In the genomic region with DNA sequence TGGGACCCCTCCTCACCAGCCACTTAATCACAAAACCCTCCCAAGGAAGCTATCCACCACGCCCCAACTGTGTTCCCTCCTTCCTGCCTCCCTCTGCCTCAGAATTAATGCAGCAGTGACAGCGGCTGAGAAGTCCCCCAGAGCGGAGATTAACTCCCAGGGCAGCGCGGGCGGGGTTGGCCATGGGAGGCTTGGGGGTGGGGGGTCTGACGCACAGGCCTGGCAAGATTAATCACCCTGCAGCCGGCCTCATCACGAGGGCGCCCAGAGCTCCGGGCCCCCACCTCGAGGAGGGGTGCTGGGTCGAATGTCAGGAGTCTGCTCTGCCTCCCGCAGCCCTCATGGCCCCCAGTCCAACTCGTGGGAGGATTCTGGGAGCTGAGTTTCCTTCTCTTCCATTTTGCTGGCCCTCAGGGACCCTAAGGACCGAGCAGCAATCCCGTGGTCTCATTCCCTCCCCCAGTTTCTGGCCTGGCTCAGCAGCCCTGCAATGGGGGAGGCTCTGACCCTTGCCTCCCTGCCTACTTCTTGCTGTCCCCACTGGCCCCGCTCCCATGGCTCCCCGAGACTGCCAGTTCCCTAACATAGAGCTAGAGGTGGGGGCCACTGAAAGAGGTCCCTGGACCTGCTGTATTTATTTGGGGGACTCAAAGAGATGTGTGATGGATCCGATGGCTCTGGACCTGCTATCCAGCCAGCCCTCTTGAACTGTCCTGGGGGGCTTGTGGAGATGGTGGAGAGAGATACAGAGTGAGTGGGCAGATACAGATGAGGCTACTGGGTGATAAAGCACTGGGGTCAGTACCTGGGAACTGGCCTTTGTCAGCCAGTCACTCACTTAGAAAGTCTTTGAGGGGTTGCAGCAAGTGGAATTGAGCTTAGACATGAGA, we compare ENCODE assay signal across 9 cellular contexts. TPM values are rescaled to one million over a fixed set of nuclear protein-coding genes. Genes with fewer than 3 reads are reported as not detected.
DNase-seq lines count a peak whose midpoint lies in the region; ATAC-seq and TF ChIP-seq lines count a peak whose summit lies in the region.
"Had no signal": no experiment of that assay in that cellular context is flagged by ENCODE, and none has a peak within 500 bp of the region (broad histone marks: within the 10 kb centered on the region; RNA-seq: fewer than 3 reads in every experiment).

No MANE protein-coding gene starts in this region.

- no peak for TF ChIP-seq EP300 in neural cell (conservative IDR thresholded peaks at IDR 0.05; ENCODE audit: poor library complexity, severe bottlenecking)

- H3K9ac ChIP-seq in BLaER1 (0 out of 2 replicates have a peak overlapping the region, but pooled peaks have one; percentile 26), neural cell (ENCODE audit: low read length) (peak overlapping the region; percentile 36)

- DNase-seq in NCI-H82 treated with DMSO at 0.1 percent for 48 hours (lab: John Stamatoyannopoulos, UW; ENCODE audit: unreplicated experiment) (peak; percentile 59), erythroblast (lab: John Stamatoyannopoulos, UW) (peak; percentile 78), NCI-H1417 treated with DMSO at 0.1 percent for 48 hours (lab: John Stamatoyannopoulos, UW) (no peak), 8988T (no peak), GF-D8 (lab: John Stamatoyannopoulos, UW) (no peak)

- no peak for ATAC-seq in GM19351 (IDR thresholded peaks at IDR 0.05; ENCODE audit: unreplicated experiment)

- no peaks in the 10 kb centered on the region for H3K9me2 ChIP-seq in neural cell (ENCODE audit: insufficient read depth, low read length)

- no peak overlapping the region for H2AFZ ChIP-seq in neural cell (ENCODE audit: low read depth, low read length)

- H3K9me3 ChIP-seq in BLaER1 (no peaks in the 10 kb centered on the region), neural cell (ENCODE audit: low read length) (no peaks in the 10 kb centered on the region)
- H3K9me3 ChIP-seq: thoracic aorta had no signal

- TF ChIP-seq RAD21 in neural cell (conservative IDR thresholded peaks at IDR 0.05), result peak; percentile 40

- peaks cover 20% of the 10 kb centered on the region; the same call in 1 of the 2 replicates for H4K20me1 ChIP-seq in BLaER1
- H4K20me1 ChIP-seq in neural cell (ENCODE audit: insufficient read depth), result no peaks in the 10 kb centered on the region

- no peaks in the 10 kb centered on the region for H3F3A ChIP-seq in neural cell (ENCODE audit: insufficient read depth, low read length, poor library complexity, severe bottlenecking)

- H3K4me3 ChIP-seq in BLaER1 (no peak overlapping the region), neural cell (ENCODE audit: low read length) (no peak overlapping the region)
- H3K4me3 ChIP-seq: thoracic aorta had no signal

- peaks cover 72% of the 10 kb centered on the region for H3K4me1 ChIP-seq in BLaER1

- H3K27me3 ChIP-seq in BLaER1, result no peaks in the 10 kb centered on the region
- no peaks in the 10 kb centered on the region for H3K27me3 ChIP-seq in neural cell (ENCODE audit: insufficient read depth, low read depth, low read length)

- H3K27ac ChIP-seq in BLaER1 (peak overlapping the region; percentile 33; the same call in 1 of the 2 replicates), neural cell (ENCODE audit: low read length) (peak overlapping the region; percentile 39)
- H3K27ac ChIP-seq: thoracic aorta had no signal

- TF ChIP-seq POLR2A in erythroblast (IDR thresholded peaks at IDR 0.05; ENCODE audit: low read length), result no peak

- peak; percentile 42 for TF ChIP-seq CTCF in neural cell (IDR thresholded peaks at IDR 0.05; ENCODE audit: poor library complexity, severe bottlenecking)

- H3K4me2 ChIP-seq in BLaER1 (peak overlapping the region; percentile 83), neural cell (ENCODE audit: low read length) (no peak overlapping the region)

- H3K36me3 ChIP-seq in BLaER1 (no peaks in the 10 kb centered on the region), neural cell (ENCODE audit: insufficient read depth, low read length) (no peaks in the 10 kb centered on the region)
- H3K36me3 ChIP-seq: thoracic aorta had no signal

- H3K79me2 ChIP-seq in neural cell (replicated peaks; ENCODE audit: insufficient read depth, low read length), result no peaks in the 10 kb centered on the region

TF ChIP-seq in neural cell, 6 proteins besides CTCF, POLR2A, EP300 and RAD21:
- TF ChIP-seq, protein P1, sequence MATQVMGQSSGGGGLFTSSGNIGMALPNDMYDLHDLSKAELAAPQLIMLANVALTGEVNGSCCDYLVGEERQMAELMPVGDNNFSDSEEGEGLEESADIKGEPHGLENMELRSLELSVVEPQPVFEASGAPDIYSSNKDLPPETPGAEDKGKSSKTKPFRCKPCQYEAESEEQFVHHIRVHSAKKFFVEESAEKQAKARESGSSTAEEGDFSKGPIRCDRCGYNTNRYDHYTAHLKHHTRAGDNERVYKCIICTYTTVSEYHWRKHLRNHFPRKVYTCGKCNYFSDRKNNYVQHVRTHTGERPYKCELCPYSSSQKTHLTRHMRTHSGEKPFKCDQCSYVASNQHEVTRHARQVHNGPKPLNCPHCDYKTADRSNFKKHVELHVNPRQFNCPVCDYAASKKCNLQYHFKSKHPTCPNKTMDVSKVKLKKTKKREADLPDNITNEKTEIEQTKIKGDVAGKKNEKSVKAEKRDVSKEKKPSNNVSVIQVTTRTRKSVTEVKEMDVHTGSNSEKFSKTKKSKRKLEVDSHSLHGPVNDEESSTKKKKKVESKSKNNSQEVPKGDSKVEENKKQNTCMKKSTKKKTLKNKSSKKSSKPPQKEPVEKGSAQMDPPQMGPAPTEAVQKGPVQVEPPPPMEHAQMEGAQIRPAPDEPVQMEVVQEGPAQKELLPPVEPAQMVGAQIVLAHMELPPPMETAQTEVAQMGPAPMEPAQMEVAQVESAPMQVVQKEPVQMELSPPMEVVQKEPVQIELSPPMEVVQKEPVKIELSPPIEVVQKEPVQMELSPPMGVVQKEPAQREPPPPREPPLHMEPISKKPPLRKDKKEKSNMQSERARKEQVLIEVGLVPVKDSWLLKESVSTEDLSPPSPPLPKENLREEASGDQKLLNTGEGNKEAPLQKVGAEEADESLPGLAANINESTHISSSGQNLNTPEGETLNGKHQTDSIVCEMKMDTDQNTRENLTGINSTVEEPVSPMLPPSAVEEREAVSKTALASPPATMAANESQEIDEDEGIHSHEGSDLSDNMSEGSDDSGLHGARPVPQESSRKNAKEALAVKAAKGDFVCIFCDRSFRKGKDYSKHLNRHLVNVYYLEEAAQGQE (IDR thresholded peaks at IDR 0.05; ENCODE audit: borderline replicate concordance), result no peak
- peak; percentile 65 for TF ChIP-seq SMC3 (conservative IDR thresholded peaks at IDR 0.05; ENCODE audit: poor library complexity)
- no peak for TF ChIP-seq EZH2 (IDR thresholded peaks at IDR 0.05; ENCODE audit: borderline replicate concordance, insufficient read depth, low read length, poor library complexity, severe bottlenecking)

RNA-seq across cellular contexts. Expression of a gene that starts 42.5 kb away (rescaled TPM):
- polyA plus RNA-seq in neural cell, result 24.4 and 38.0 TPM in 2 replicates
- polyA minus RNA-seq in neural cell, result 37.0 and 40.1 TPM in 2 replicates

Comparison
In these comparisons a context has a peak if more than half of its experiments do, and no peak if none do; other contexts are left out.
1. DNase-seq: peak in NCI-H82 treated with DMSO at 0.1 percent for 48 hours (single experiment) and erythroblast (2 of 2); none in NCI-H1417 treated with DMSO at 0.1 percent for 48 hours (single experiment), 8988T (single experiment) and GF-D8 (single experiment).